Comparison of ENCODE assay signal across 8 cellular contexts in genomic region chr16:1771864-1772361, GRCh38. TPM values are rescaled to one million over a fixed set of nuclear protein-coding genes. Genes with fewer than 3 reads are reported as not detected.
DNase-seq lines count a peak whose midpoint lies in the region; ATAC-seq and TF ChIP-seq lines count a peak whose summit lies in the region.

No MANE protein-coding gene starts in this region.

- POLR2A ChIA-PET in A673 (lab: Charles Lee; ENCODE audit: low non-redundant PET), result interaction anchor here (0.8 kb wide), 1 partner anchor 11 kb away, joined by 9 read pairs; the partner anchor contains the start of gene NUBP2

- TF ChIP-seq POLR2A in body of pancreas (IDR thresholded peaks at IDR 0.05), result no peak

- peak; percentile 65 for DNase-seq in A673 (ENCODE audit: low spot score)
- peak; percentile 42 for DNase-seq in HT-29 (ENCODE audit: low spot score)
- no peak for DNase-seq in body of pancreas
- DNase-seq in DMS79 treated with DMSO at 0.1 percent for 48 hours (lab: John Stamatoyannopoulos, UW), result no peak
- DNase-seq in GM20000 (ENCODE audit: low spot score), result no peak
- DNase-seq in ACHN, result no peak

- H3K4me1 ChIP-seq in A673 (ENCODE audit: insufficient read depth, low read length, poor library complexity, severe bottlenecking) (peaks cover 4% of the 10 kb centered on the region), body of pancreas (peaks cover 48% of the 10 kb centered on the region), mononuclear cell (ENCODE audit: insufficient read depth, low read length) (peaks cover 36% of the 10 kb centered on the region)

- 6 to 8% methylated on average over 11 to 22 of the region's 22 CpGs for WGBS in body of pancreas, 2 donors

- H3K4me3 ChIP-seq in A673 (ENCODE audit: low read depth, low read length, poor library complexity, severe bottlenecking) (peak overlapping the region; percentile 63), body of pancreas (peak overlapping the region; percentile 77 to 95), mononuclear cell (ENCODE audit: low read length) (peak overlapping the region; percentile 88)

- intact Hi-C loops in A673 (cut with micrococcal nuclease; ENCODE audit: unreplicated experiment), result loop anchor here (10.0 kb wide), 1 partner anchor 53 kb away; the partner anchor contains the start of genes FAHD1 and HAGH
- intact Hi-C loops in body of pancreas (cut with DNase I), result no loop called here

- H3K36me3 ChIP-seq in A673 (ENCODE audit: insufficient read depth, low read length, poor library complexity, severe bottlenecking), result peaks cover 15% of the 10 kb centered on the region
- peaks cover 4% of the 10 kb centered on the region in 2 donors for H3K36me3 ChIP-seq in body of pancreas (replicated peaks in 1 of 2; ENCODE audit: insufficient read depth in 1 of 2, low read depth in 2 of 2)

- CTCF ChIA-PET in A673 (lab: Charles Lee), result interaction anchor here (0.6 kb wide), 1 partner anchor 41 kb away, joined by 3 read pairs; no protein-coding TSS in a partner anchor

- in situ Hi-C loops in ACHN (cut with HindIII; ENCODE audit: low pct_ligation_motif_present, low pct_unique_long_range_greater_than_20kb, low sequenced_read_pairs), result no loop called here

- H3K9me3 ChIP-seq in A673 (ENCODE audit: low read depth, low read length, poor library complexity, severe bottlenecking), result no peaks in the 10 kb centered on the region
- no peaks in the 10 kb centered on the region for H3K9me3 ChIP-seq in body of pancreas
- H3K9me3 ChIP-seq in mononuclear cell (ENCODE audit: low read depth, low read length), result no peaks in the 10 kb centered on the region

- ATAC-seq in body of pancreas (no peak), HG03521 (IDR thresholded peaks at IDR 0.05; ENCODE audit: unreplicated experiment) (no peak)

- H3K27me3 ChIP-seq in A673 (replicated peaks; ENCODE audit: insufficient read depth, low read depth, low read length, poor library complexity) (no peaks in the 10 kb centered on the region), body of pancreas (no peaks in the 10 kb centered on the region), mononuclear cell (ENCODE audit: insufficient read depth, low read length) (no peaks in the 10 kb centered on the region)

- TF ChIP-seq CTCF in A673 (conservative IDR thresholded peaks at IDR 0.05; ENCODE audit: low read depth, low read length), result no peak
- TF ChIP-seq CTCF in body of pancreas (IDR thresholded peaks at IDR 0.05), result no peak
- TF ChIP-seq CTCF in GM20000 (IDR thresholded peaks at IDR 0.05; ENCODE audit: extremely low read depth, missing control alignments), result no peak

- BruUV-seq in A673 (replicated peaks; lab: Mats Ljungman, UMichigan), result TSS peak; percentile 95

- peak overlapping the region; percentile 98 for H3K27ac ChIP-seq in A673 (ENCODE audit: low read depth, low read length, poor library complexity, severe bottlenecking)
- H3K27ac ChIP-seq in body of pancreas, result peak overlapping the region in 3 of 4 donors; percentile 81 to 96 (median 96)

RNA-seq across cellular contexts. Expression of gene NME3, which starts 0.6 kb away (rescaled TPM):
- total RNA-seq in A673 (2021) (35.3 and 40.8 TPM in 2 replicates), body of pancreas (100 to 1,000 TPM in 1 of 2 donors, 10 to 100 TPM in 1; 62.8 to 113 TPM), mononuclear cell (17.6 TPM)
- 186 and 224 TPM in 2 replicates for total RNA-seq in HT-29 (2014; rRNA removed; shearing (Covaris generic))

RNA-seq across cellular contexts. Expression of gene EME2, which starts 0.7 kb away (rescaled TPM):
- 19.5 and 19.9 TPM in 2 replicates for total RNA-seq in A673 (2021)
- 75.6 and 84.1 TPM in 2 replicates for total RNA-seq in HT-29 (2014; rRNA removed; shearing (Covaris generic))
- 10 to 100 TPM; 13.5 to 33.3 TPM for total RNA-seq in body of pancreas
- total RNA-seq in mononuclear cell, result 13.3 TPM

RNA-seq across cellular contexts. Expression of gene MRPS34, which starts 1.0 kb away (rescaled TPM):
- total RNA-seq in A673 (2021) (247 and 250 TPM in 2 replicates), body of pancreas (10 to 100 TPM; 51.4 to 99.6 TPM), mononuclear cell (17.1 TPM)
- 355 and 493 TPM in 2 replicates for total RNA-seq in HT-29 (2014; rRNA removed; shearing (Covaris generic))

RNA-seq across cellular contexts. Expression of gene SPSB3, which starts 10.5 kb away (rescaled TPM):
- 15.0 and 20.8 TPM in 2 replicates for total RNA-seq in A673 (2021)
- total RNA-seq in HT-29 (2014; rRNA removed; shearing (Covaris generic)), result 96.9 and 102 TPM in 2 replicates
- 10 to 100 TPM; 95.9 to 97.8 TPM for total RNA-seq in body of pancreas
- total RNA-seq in mononuclear cell, result 40.0 TPM

RNA-seq across cellular contexts. Expression of gene NUBP2, which starts 10.8 kb away (rescaled TPM):
- 76.0 and 76.6 TPM in 2 replicates for total RNA-seq in A673 (2021)
- total RNA-seq in HT-29 (2014; rRNA removed; shearing (Covaris generic)), result 215 and 217 TPM in 2 replicates
- 10 to 100 TPM; 61.0 to 72.6 TPM for total RNA-seq in body of pancreas
- total RNA-seq in mononuclear cell, result 26.2 TPM

Comparison
In these comparisons a context has a peak if more than half of its experiments do, and no peak if none do; other contexts are left out.
1. DNase-seq: peak in A673 (single experiment) and HT-29 (single experiment); none in body of pancreas (0 of 4), DMS79 treated with DMSO at 0.1 percent for 48 hours (single experiment), GM20000 (single experiment) and ACHN (single experiment).
2. Peak in every context shown above with its lines, with median percentiles within 50 percentile points of each other: H3K4me3 ChIP-seq.